Comparison of ENCODE assay signal across 1 cellular context in the genomic region with DNA sequence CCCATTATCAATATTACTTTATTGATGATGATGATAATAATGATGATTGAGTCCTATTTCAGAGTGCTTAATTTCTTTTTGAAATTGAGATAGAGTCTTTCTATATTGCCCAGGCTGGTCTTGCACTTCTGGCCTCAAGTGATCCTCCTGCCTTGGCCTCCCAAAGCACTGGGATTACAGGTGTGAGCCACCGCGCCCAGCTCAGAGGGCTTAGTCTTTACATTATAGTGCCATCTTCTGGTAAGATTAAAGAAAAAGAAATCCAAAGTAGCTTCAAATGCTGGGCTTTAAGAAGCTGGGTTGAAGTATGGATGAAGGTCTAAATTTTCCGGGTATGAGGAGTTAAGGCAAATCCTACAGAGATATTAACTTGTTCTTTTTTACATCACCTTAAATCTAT.
A peak's percentile ranks its signal among the peaks of the same experiment; 100 is the strongest.
TF ChIP-seq lines count a peak whose summit lies in the region.

No MANE protein-coding gene starts in this region.

TF ChIP-seq in GM12878, 131 proteins besides CTCF, POLR2A, EP300 and RAD21:
- TF ChIP-seq ZBED1 (IDR thresholded peaks at IDR 0.05; ENCODE audit: borderline replicate concordance) (no peak), MEF2A (IDR thresholded peaks at IDR 0.05; ENCODE audit: insufficient read depth, low read depth, low read length) (no peak), ESRRA (IDR thresholded peaks at IDR 0.05; ENCODE audit: low read length) (no peak), HDGF (IDR thresholded peaks at IDR 0.05) (no peak), SMC3 (IDR thresholded peaks at IDR 0.05; ENCODE audit: borderline replicate concordance, low read length) (peak; percentile 72), ATF7 (IDR thresholded peaks at IDR 0.05; ENCODE audit: low read depth) (0 out of 2 replicates have a peak, but pooled peaks have one; percentile 36), ASH2L (IDR thresholded peaks at IDR 0.05; ENCODE audit: borderline replicate concordance, low read depth) (no peak), POLR2AphosphoS5 (IDR thresholded peaks at IDR 0.05; ENCODE audit: low read length) (no peak), SMARCA5 (IDR thresholded peaks at IDR 0.05) (peak; percentile 94; the same call in 1 of the 2 replicates), TARDBP (IDR thresholded peaks at IDR 0.05; ENCODE audit: borderline replicate concordance) (no peak), SUPT20H (IDR thresholded peaks at IDR 0.05; ENCODE audit: borderline replicate concordance, control insufficient read depth, low read depth, low read length) (no peak), FOXK2 (IDR thresholded peaks at IDR 0.05) (no peak), POLR2AphosphoS2 (IDR thresholded peaks at IDR 0.05; ENCODE audit: low read depth, low read length) (no peak), RCOR1 (conservative IDR thresholded peaks at IDR 0.05; ENCODE audit: low read depth, low read length) (no peak), KLF5 (IDR thresholded peaks at IDR 0.05; ENCODE audit: partially characterized antibody) (no peak), FOXM1 (IDR thresholded peaks at IDR 0.05; ENCODE audit: low read depth, low read length) (0 out of 2 replicates have a peak, but pooled peaks have one; percentile 22), ZNF622 (IDR thresholded peaks at IDR 0.05) (no peak), POU2F2 (IDR thresholded peaks at IDR 0.05; ENCODE audit: borderline replicate concordance, low read depth, low read length) (no peak), STAT3 (IDR thresholded peaks at IDR 0.05; ENCODE audit: low read depth, low read length) (no peak), STAT1 (conservative IDR thresholded peaks at IDR 0.05) (no peak), SREBF2 (IDR thresholded peaks at IDR 0.05; ENCODE audit: low read length) (no peak), BCL11A (IDR thresholded peaks at IDR 0.05; ENCODE audit: low read depth, low read length) (no peak), RAD51 (IDR thresholded peaks at IDR 0.05) (no peak), KDM1A (IDR thresholded peaks at IDR 0.05; ENCODE audit: borderline replicate concordance) (no peak), ZNF384 (IDR thresholded peaks at IDR 0.05; ENCODE audit: borderline replicate concordance, low read depth, low read length) (no peak), LARP7 (IDR thresholded peaks at IDR 0.05) (no peak), NR2C1 (IDR thresholded peaks at IDR 0.05) (no peak)
- TF ChIP-seq, protein P1, sequence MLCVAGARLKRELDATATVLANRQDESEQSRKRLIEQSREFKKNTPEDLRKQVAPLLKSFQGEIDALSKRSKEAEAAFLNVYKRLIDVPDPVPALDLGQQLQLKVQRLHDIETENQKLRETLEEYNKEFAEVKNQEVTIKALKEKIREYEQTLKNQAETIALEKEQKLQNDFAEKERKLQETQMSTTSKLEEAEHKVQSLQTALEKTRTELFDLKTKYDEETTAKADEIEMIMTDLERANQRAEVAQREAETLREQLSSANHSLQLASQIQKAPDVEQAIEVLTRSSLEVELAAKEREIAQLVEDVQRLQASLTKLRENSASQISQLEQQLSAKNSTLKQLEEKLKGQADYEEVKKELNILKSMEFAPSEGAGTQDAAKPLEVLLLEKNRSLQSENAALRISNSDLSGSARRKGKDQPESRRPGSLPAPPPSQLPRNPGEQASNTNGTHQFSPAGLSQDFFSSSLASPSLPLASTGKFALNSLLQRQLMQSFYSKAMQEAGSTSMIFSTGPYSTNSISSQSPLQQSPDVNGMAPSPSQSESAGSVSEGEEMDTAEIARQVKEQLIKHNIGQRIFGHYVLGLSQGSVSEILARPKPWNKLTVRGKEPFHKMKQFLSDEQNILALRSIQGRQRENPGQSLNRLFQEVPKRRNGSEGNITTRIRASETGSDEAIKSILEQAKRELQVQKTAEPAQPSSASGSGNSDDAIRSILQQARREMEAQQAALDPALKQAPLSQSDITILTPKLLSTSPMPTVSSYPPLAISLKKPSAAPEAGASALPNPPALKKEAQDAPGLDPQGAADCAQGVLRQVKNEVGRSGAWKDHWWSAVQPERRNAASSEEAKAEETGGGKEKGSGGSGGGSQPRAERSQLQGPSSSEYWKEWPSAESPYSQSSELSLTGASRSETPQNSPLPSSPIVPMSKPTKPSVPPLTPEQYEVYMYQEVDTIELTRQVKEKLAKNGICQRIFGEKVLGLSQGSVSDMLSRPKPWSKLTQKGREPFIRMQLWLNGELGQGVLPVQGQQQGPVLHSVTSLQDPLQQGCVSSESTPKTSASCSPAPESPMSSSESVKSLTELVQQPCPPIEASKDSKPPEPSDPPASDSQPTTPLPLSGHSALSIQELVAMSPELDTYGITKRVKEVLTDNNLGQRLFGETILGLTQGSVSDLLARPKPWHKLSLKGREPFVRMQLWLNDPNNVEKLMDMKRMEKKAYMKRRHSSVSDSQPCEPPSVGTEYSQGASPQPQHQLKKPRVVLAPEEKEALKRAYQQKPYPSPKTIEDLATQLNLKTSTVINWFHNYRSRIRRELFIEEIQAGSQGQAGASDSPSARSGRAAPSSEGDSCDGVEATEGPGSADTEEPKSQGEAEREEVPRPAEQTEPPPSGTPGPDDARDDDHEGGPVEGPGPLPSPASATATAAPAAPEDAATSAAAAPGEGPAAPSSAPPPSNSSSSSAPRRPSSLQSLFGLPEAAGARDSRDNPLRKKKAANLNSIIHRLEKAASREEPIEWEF (IDR thresholded peaks at IDR 0.05; ENCODE audit: insufficient replicate concordance, low read depth, low read length): peak; percentile 33
- TF ChIP-seq, protein P2, sequence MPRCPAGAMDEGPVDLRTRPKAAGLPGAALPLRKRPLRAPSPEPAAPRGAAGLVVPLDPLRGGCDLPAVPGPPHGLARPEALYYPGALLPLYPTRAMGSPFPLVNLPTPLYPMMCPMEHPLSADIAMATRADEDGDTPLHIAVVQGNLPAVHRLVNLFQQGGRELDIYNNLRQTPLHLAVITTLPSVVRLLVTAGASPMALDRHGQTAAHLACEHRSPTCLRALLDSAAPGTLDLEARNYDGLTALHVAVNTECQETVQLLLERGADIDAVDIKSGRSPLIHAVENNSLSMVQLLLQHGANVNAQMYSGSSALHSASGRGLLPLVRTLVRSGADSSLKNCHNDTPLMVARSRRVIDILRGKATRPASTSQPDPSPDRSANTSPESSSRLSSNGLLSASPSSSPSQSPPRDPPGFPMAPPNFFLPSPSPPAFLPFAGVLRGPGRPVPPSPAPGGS (IDR thresholded peaks at IDR 0.05; ENCODE audit: borderline replicate concordance, insufficient read depth, low read depth, low read length, poor library complexity, severe bottlenecking): no peak
- TF ChIP-seq, protein P3, sequence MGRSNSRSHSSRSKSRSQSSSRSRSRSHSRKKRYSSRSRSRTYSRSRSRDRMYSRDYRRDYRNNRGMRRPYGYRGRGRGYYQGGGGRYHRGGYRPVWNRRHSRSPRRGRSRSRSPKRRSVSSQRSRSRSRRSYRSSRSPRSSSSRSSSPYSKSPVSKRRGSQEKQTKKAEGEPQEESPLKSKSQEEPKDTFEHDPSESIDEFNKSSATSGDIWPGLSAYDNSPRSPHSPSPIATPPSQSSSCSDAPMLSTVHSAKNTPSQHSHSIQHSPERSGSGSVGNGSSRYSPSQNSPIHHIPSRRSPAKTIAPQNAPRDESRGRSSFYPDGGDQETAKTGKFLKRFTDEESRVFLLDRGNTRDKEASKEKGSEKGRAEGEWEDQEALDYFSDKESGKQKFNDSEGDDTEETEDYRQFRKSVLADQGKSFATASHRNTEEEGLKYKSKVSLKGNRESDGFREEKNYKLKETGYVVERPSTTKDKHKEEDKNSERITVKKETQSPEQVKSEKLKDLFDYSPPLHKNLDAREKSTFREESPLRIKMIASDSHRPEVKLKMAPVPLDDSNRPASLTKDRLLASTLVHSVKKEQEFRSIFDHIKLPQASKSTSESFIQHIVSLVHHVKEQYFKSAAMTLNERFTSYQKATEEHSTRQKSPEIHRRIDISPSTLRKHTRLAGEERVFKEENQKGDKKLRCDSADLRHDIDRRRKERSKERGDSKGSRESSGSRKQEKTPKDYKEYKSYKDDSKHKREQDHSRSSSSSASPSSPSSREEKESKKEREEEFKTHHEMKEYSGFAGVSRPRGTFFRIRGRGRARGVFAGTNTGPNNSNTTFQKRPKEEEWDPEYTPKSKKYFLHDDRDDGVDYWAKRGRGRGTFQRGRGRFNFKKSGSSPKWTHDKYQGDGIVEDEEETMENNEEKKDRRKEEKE (IDR thresholded peaks at IDR 0.05): no peak
- TF ChIP-seq, protein P4, sequence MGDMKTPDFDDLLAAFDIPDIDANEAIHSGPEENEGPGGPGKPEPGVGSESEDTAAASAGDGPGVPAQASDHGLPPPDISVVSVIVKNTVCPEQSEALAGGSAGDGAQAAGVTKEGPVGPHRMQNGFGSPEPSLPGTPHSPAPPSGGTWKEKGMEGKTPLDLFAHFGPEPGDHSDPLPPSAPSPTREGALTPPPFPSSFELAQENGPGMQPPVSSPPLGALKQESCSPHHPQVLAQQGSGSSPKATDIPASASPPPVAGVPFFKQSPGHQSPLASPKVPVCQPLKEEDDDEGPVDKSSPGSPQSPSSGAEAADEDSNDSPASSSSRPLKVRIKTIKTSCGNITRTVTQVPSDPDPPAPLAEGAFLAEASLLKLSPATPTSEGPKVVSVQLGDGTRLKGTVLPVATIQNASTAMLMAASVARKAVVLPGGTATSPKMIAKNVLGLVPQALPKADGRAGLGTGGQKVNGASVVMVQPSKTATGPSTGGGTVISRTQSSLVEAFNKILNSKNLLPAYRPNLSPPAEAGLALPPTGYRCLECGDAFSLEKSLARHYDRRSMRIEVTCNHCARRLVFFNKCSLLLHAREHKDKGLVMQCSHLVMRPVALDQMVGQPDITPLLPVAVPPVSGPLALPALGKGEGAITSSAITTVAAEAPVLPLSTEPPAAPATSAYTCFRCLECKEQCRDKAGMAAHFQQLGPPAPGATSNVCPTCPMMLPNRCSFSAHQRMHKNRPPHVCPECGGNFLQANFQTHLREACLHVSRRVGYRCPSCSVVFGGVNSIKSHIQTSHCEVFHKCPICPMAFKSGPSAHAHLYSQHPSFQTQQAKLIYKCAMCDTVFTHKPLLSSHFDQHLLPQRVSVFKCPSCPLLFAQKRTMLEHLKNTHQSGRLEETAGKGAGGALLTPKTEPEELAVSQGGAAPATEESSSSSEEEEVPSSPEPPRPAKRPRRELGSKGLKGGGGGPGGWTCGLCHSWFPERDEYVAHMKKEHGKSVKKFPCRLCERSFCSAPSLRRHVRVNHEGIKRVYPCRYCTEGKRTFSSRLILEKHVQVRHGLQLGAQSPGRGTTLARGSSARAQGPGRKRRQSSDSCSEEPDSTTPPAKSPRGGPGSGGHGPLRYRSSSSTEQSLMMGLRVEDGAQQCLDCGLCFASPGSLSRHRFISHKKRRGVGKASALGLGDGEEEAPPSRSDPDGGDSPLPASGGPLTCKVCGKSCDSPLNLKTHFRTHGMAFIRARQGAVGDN (IDR thresholded peaks at IDR 0.05): no peak
- TF ChIP-seq, protein P5, sequence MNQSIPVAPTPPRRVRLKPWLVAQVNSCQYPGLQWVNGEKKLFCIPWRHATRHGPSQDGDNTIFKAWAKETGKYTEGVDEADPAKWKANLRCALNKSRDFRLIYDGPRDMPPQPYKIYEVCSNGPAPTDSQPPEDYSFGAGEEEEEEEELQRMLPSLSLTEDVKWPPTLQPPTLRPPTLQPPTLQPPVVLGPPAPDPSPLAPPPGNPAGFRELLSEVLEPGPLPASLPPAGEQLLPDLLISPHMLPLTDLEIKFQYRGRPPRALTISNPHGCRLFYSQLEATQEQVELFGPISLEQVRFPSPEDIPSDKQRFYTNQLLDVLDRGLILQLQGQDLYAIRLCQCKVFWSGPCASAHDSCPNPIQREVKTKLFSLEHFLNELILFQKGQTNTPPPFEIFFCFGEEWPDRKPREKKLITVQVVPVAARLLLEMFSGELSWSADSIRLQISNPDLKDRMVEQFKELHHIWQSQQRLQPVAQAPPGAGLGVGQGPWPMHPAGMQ (IDR thresholded peaks at IDR 0.05; ENCODE audit: borderline replicate concordance): no peak
